16 cellular contexts compared by ENCODE assay signal in the genomic region with DNA sequence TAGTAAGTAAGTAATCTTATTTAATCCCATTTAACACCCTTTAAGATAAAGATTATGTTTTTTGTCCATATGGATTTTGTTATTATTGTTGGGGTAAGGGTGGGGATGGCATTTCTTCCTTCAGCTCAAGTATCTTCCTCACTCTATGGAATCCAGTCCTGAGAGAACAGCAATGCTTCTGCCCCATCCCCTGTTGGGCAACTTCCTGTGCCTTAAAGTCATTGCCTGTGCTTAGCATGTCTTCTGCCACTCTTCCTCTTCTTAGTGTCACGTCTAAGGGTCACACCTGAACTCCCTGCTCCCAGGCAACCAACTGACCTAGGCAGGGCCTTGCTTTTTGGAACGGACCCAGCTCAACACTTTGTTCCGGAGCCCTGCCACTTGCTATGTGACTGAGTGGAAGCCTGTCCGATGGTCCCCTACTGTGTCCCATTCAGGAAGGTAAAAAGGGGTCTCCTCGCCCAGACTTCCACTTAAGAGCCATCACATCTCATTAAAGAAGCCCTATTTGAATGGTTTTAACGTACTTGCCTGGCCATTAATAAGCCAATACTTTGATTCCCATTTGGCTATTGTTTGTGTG.
"Had no signal": no experiment of that assay in that cellular context is flagged by ENCODE, and none has a peak within 500 bp of the region (broad histone marks: within the 10 kb centered on the region; RNA-seq: fewer than 3 reads in every experiment).

No MANE protein-coding gene starts in this region.

- H3K27ac ChIP-seq: dorsolateral prefrontal cortex, esophagus muscularis mucosa, sigmoid colon, upper lobe of left lung had no signal

- DNase-seq: activated CD4-positive, alpha-beta T cell treated with anti-CD3 and anti-CD28 coated beads for 36 hours; activated CD8-positive, alpha-beta memory T cell treated with anti-CD3 and anti-CD28 coated beads, Interleukin-2, amount 50 U/mL, for 4 hours; activated CD8-positive, alpha-beta T cell treated with anti-CD3 and anti-CD28 coated beads for 36 hours; activated naive CD8-positive, alpha-beta T cell treated with anti-CD3 and anti-CD28 coated beads, Interleukin-2, amount 50 U/mL, for 24 hours; dorsolateral prefrontal cortex; glutamatergic neuron; immature natural killer cell; left cardiac atrium; naive thymus-derived CD4-positive, alpha-beta T cell; occipital lobe; sigmoid colon; stimulated activated CD4-positive, alpha-beta T cell treated with anti-CD3 and anti-CD28 coated beads, Interleukin-2, amount 100 ng/mL, for 24 hours; stimulated activated naive CD4-positive, alpha-beta T cell; upper lobe of left lung had no signal

- H3K27me3 Mint-ChIP-seq: activated CD4-positive, alpha-beta T cell treated with anti-CD3 and anti-CD28 coated beads for 36 hours; activated CD8-positive, alpha-beta T cell treated with anti-CD3 and anti-CD28 coated beads for 36 hours; activated naive CD8-positive, alpha-beta T cell treated with anti-CD3 and anti-CD28 coated beads, Interleukin-2, amount 50 U/mL, for 24 hours; naive thymus-derived CD4-positive, alpha-beta T cell had no signal

- H3K36me3 Mint-ChIP-seq: naive thymus-derived CD4-positive, alpha-beta T cell had no signal

- H3K4me1 ChIP-seq: esophagus muscularis mucosa, sigmoid colon, upper lobe of left lung had no signal

- H3K27ac Mint-ChIP-seq: activated CD4-positive, alpha-beta T cell treated with anti-CD3 and anti-CD28 coated beads for 36 hours; activated CD8-positive, alpha-beta T cell treated with anti-CD3 and anti-CD28 coated beads for 36 hours; activated naive CD8-positive, alpha-beta T cell treated with anti-CD3 and anti-CD28 coated beads, Interleukin-2, amount 50 U/mL, for 24 hours; immature natural killer cell had no signal

- H3K36me3 ChIP-seq: esophagus muscularis mucosa, sigmoid colon, upper lobe of left lung had no signal

- H3K27me3 ChIP-seq: esophagus muscularis mucosa, sigmoid colon, upper lobe of left lung had no signal

- H3K4me3 Mint-ChIP-seq: activated CD4-positive, alpha-beta T cell treated with anti-CD3 and anti-CD28 coated beads for 36 hours; activated CD8-positive, alpha-beta T cell treated with anti-CD3 and anti-CD28 coated beads for 36 hours; activated naive CD8-positive, alpha-beta T cell treated with anti-CD3 and anti-CD28 coated beads, Interleukin-2, amount 50 U/mL, for 24 hours; immature natural killer cell; naive thymus-derived CD4-positive, alpha-beta T cell had no signal

- H3K4me1 Mint-ChIP-seq: activated CD4-positive, alpha-beta T cell treated with anti-CD3 and anti-CD28 coated beads for 36 hours; activated naive CD8-positive, alpha-beta T cell treated with anti-CD3 and anti-CD28 coated beads, Interleukin-2, amount 50 U/mL, for 24 hours; immature natural killer cell; naive thymus-derived CD4-positive, alpha-beta T cell had no signal

- H3K9me3 ChIP-seq: esophagus muscularis mucosa, sigmoid colon, upper lobe of left lung had no signal

- H3K4me3 ChIP-seq: dorsolateral prefrontal cortex, esophagus muscularis mucosa, lung, sigmoid colon, upper lobe of left lung had no signal

- H3K9me3 Mint-ChIP-seq: activated CD8-positive, alpha-beta T cell treated with anti-CD3 and anti-CD28 coated beads for 36 hours; activated naive CD8-positive, alpha-beta T cell treated with anti-CD3 and anti-CD28 coated beads, Interleukin-2, amount 50 U/mL, for 24 hours; immature natural killer cell; naive thymus-derived CD4-positive, alpha-beta T cell had no signal
